ENCODE assay signal across 11 cellular contexts in genomic region chr17:80942360-80943345, GRCh38.
A peak's percentile ranks its signal among the peaks of the same experiment; 100 is the strongest.
DNase-seq lines count a peak whose midpoint lies in the region; ATAC-seq and TF ChIP-seq lines count a peak whose summit lies in the region.
"Had no signal": no experiment of that assay in that cellular context is flagged by ENCODE, and none has a peak within 500 bp of the region (broad histone marks: within the 10 kb centered on the region; RNA-seq: fewer than 3 reads in every experiment).

No MANE protein-coding gene starts in this region.

- no peak for ATAC-seq in HG02981 (IDR thresholded peaks at IDR 0.05; ENCODE audit: unreplicated experiment)
- no peak for ATAC-seq in GM19035 (IDR thresholded peaks at IDR 0.05; ENCODE audit: unreplicated experiment)
- ATAC-seq: activated CD4-positive, alpha-beta T cell treated with anti-CD3 and anti-CD28 coated beads for 36 hours had no signal

- TF ChIP-seq CTCF in AG10803 (conservative IDR thresholded peaks at IDR 0.05; ENCODE audit: low read length) (peak; percentile 42), VCaP (conservative IDR thresholded peaks at IDR 0.05) (peak; percentile 57)

- peak overlapping the region; percentile 41 for H3K27ac ChIP-seq in VCaP

- DNase-seq in AG10803 (ENCODE audit: low read depth) (peak; percentile 91), head of caudate nucleus (peak in 41 of 42 donors; percentile 43 to 89 (median 74)), posterior cingulate gyrus (peak; percentile 64 to 95 (median 72)), SW480 (ENCODE audit: low spot score) (no peak), NCI-H187 treated with DMSO at 0.1 percent for 48 hours (lab: John Stamatoyannopoulos, UW) (no peak)
- DNase-seq: activated CD4-positive, alpha-beta T cell treated with anti-CD3 and anti-CD28 coated beads for 36 hours; GDM1; NCI-H510A treated with DMSO at 0.1 percent for 48 hours had no signal

- no peak overlapping the region for H3K4me3 ChIP-seq in AG10803 (ENCODE audit: low read length)

- intact Hi-C loops in head of caudate nucleus (cut with DNase I) (no loop called here), posterior cingulate gyrus (cut with DNase I) (no loop called here)

Comparison
In these comparisons a context has a peak if more than half of its experiments do, and no peak if none do; other contexts are left out.
1. DNase-seq: peak in AG10803 (single experiment), head of caudate nucleus (41 of 42) and posterior cingulate gyrus (10 of 10); none in SW480 (single experiment) and NCI-H187 treated with DMSO at 0.1 percent for 48 hours (single experiment).